In genomic region chr14:38431156-38431555, GRCh38 we compare ENCODE assay signal across 23 cellular contexts.
DNase-seq lines count a peak whose midpoint lies in the region; ATAC-seq, FAIRE-seq and TF ChIP-seq lines count a peak whose summit lies in the region.
"Had no signal": no experiment of that assay in that cellular context is flagged by ENCODE, and none has a peak within 500 bp of the region (broad histone marks: within the 10 kb centered on the region; RNA-seq: fewer than 3 reads in every experiment).

No MANE protein-coding gene starts in this region.

- CTCF ChIA-PET in GM12878 (lab: Yijun Ruan, JAX), result interaction anchor here (0.6 to 1.1 kb wide), 2 partner anchors 13 to 383 kb away, joined by 3 read pairs; no protein-coding TSS in a partner anchor
- CTCF ChIA-PET in HepG2 (lab: Yijun Ruan, JAX; ENCODE audit: low intra/inter-chr PET ratio, low total read pairs), result no interaction called here

- FAIRE-seq in GM12878 (lab: Jason Lieb, UNC) (no peak), HepG2 (lab: Jason Lieb, UNC) (no peak)
- FAIRE-seq: A204.1, D721Med, G401.6, GM12892, GM18507 had no signal

- SMC1A ChIA-PET in GM12878 (lab: Charles Lee; ENCODE audit: uncharacterized antibody, unreplicated experiment), result interaction anchor here (0.6 to 1.1 kb wide), 3 partner anchors 12 to 169 kb away, joined by 3 read pairs; no protein-coding TSS in a partner anchor

- TF ChIP-seq EP300 in GM12878 (IDR thresholded peaks at IDR 0.05; ENCODE audit: borderline replicate concordance in 1 of 2, control insufficient read depth in 1 of 2, low read depth in 2 of 2, low read length in 2 of 2) (no peak), HepG2 (IDR thresholded peaks at IDR 0.05; ENCODE audit: low read depth in 2 of 2, low read length in 2 of 2) (no peak), HepG2 (CRISPR knock-in tag; IDR thresholded peaks at IDR 0.05; ENCODE audit: borderline replicate concordance) (no peak)

- H3K79me2 ChIP-seq in GM12878 (ENCODE audit: control insufficient read depth, insufficient read depth, low read length) (no peaks in the 10 kb centered on the region), HepG2 (ENCODE audit: insufficient read depth, low read length) (no peaks in the 10 kb centered on the region)

- RAD21 ChIA-PET in GM12878 (lab: Charles Lee; ENCODE audit: unreplicated experiment), result no interaction called here

- BruUV-seq in GM12878 (replicated peaks; lab: Mats Ljungman, UMichigan) (no TSS peak), HepG2 (replicated peaks; lab: Mats Ljungman, UMichigan) (no TSS peak)

- 25% methylated on average over 4 of the region's 4 CpGs for WGBS in GM12878 (ENCODE audit: insufficient coverage, insufficient replicate concordance, low lambda C conversion rate, missing lambda C conversion rate)
- 14% methylated on average over 4 of the region's 4 CpGs for WGBS in HepG2 (ENCODE audit: low lambda C conversion rate)
- 82 to 94% (median 88%) methylated on average over 4 of the region's 4 CpGs for WGBS in spleen, 5 donors

- intact Hi-C loops in GM12878 (cut with micrococcal nuclease; ENCODE audit: unreplicated experiment), result no loop called here
- intact Hi-C loops in HepG2 (cut with micrococcal nuclease; ENCODE audit: unreplicated experiment), result no loop called here
- intact Hi-C loops in spleen (cut with DNase I; ENCODE audit: low total_unique reads), result no loop called here

- no peak for TF ChIP-seq POLR2A in GM12878 (IDR thresholded peaks at IDR 0.05; ENCODE audit: low read depth, low read length)
- no peak for TF ChIP-seq POLR2A in HepG2 (IDR thresholded peaks at IDR 0.05; ENCODE audit: insufficient read depth in 1 of 2, low read depth in 2 of 2, low read length in 2 of 2)
- no peak for TF ChIP-seq POLR2A in spleen (IDR thresholded peaks at IDR 0.05)

- H4K20me1 ChIP-seq in GM12878 (ENCODE audit: control insufficient read depth, insufficient read depth) (no peaks in the 10 kb centered on the region), HepG2 (ENCODE audit: insufficient read depth, low read length) (no peaks in the 10 kb centered on the region)
- H4K20me1 ChIP-seq: BLaER1 had no signal

- peak; percentile 64 for DNase-seq in LNCaP clone FGC (ENCODE audit: low read depth)
- DNase-seq in GM12878 (ENCODE audit: low read depth, low spot score), result no peak
- no peak for DNase-seq in HepG2 (ENCODE audit: low spot score)
- DNase-seq in spleen, result no peak
- DNase-seq in germinal center (ENCODE audit: low spot score), result no peak
- DNase-seq: 8988T; ACHN; BE2C; C1 segment of cervical spinal cord; Caco-2; Calu3; CD4-positive, alpha-beta T cell; CD8-positive, alpha-beta T cell; DMS79 treated with DMSO at 0.1 percent for 48 hours; GF-D8 had no signal

- ATAC-seq in GM12878 (no peak), HepG2 (peak; percentile 42; the same call in 2 of the 3 replicates), GM21390 (IDR thresholded peaks at IDR 0.05; ENCODE audit: unreplicated experiment) (no peak)
- ATAC-seq: CD8-positive, alpha-beta T cell had no signal

- in situ Hi-C loops in GM12878 (cut with MboI), result no loop called here
- in situ Hi-C loops in HepG2 (cut with HindIII; ENCODE audit: extremely low pct_ligation_motif_present, low pct_unique_long_range_greater_than_20kb), result no loop called here

- H3K4me3 ChIP-seq in LNCaP clone FGC (ENCODE audit: low read depth, low read length), result no peak overlapping the region
- H3K4me3 ChIP-seq in GM12878, result no peak overlapping the region
- no peak overlapping the region for H3K4me3 ChIP-seq in HepG2 (replicated peaks in 1 of 3; ENCODE audit: insufficient read depth in 1 of 3, low read depth in 2 of 3, low read length in 3 of 3)
- H3K4me3 ChIP-seq in spleen, result no peak overlapping the region
- H3K4me3 ChIP-seq: BLaER1 had no signal

- H3K27me3 ChIP-seq in GM12878 (replicated peaks in 1 of 2; ENCODE audit: control insufficient read depth in 2 of 2, insufficient read depth in 2 of 2, low read length in 1 of 2) (no peaks in the 10 kb centered on the region), HepG2 (ENCODE audit: control insufficient read depth in 1 of 2, insufficient read depth in 2 of 2, low read length in 2 of 2) (no peaks in the 10 kb centered on the region), spleen (replicated peaks in 1 of 7) (no peaks in the 10 kb centered on the region)
- H3K27me3 ChIP-seq: BE2C, BLaER1 had no signal

- H3K4me1 ChIP-seq in GM12878 (ENCODE audit: control insufficient read depth, insufficient read depth, low read length) (no peaks in the 10 kb centered on the region), HepG2 (ENCODE audit: insufficient read depth, low read length) (no peaks in the 10 kb centered on the region), spleen (no peaks in the 10 kb centered on the region)
- H3K4me1 ChIP-seq: BE2C, BLaER1, Caco-2 had no signal

- H3K9ac ChIP-seq in GM12878 (ENCODE audit: control insufficient read depth, insufficient read depth, low read length) (no peak overlapping the region), HepG2 (ENCODE audit: insufficient read depth, low read depth, low read length) (no peak overlapping the region)
- H3K9ac ChIP-seq: BLaER1 had no signal

- TF ChIP-seq RAD21 in GM12878 (IDR thresholded peaks at IDR 0.05; ENCODE audit: insufficient read depth, low read depth, low read length), result no peak
- no peak for TF ChIP-seq RAD21 in HepG2 (CRISPR knock-in tag; IDR thresholded peaks at IDR 0.05)

- no peaks in the 10 kb centered on the region for H3K36me3 ChIP-seq in GM12878 (ENCODE audit: control insufficient read depth in 2 of 2, insufficient read depth in 2 of 2, low read length in 1 of 2)
- H3K36me3 ChIP-seq in HepG2 (replicated peaks in 1 of 2; ENCODE audit: control insufficient read depth in 1 of 2, insufficient read depth in 2 of 2, low read length in 2 of 2), result no peaks in the 10 kb centered on the region
- no peaks in the 10 kb centered on the region for H3K36me3 ChIP-seq in spleen
- H3K36me3 ChIP-seq: BE2C, BLaER1 had no signal

- H3K27ac ChIP-seq in 22Rv1, result peak overlapping the region; percentile 65
- H3K27ac ChIP-seq in GM12878 (ENCODE audit: control insufficient read depth, insufficient read depth), result no peak overlapping the region
- H3K27ac ChIP-seq in HepG2 (ENCODE audit: extremely low read length, insufficient read depth, low read length), result no peak overlapping the region
- H3K27ac ChIP-seq in spleen, result no peak overlapping the region
- H3K27ac ChIP-seq: BLaER1 had no signal

- TF ChIP-seq CTCF in 22Rv1 (IDR thresholded peaks at IDR 0.05) (no peak), LNCaP clone FGC (IDR thresholded peaks at IDR 0.05; ENCODE audit: control insufficient read depth, extremely low read depth, insufficient read depth) (no peak), GM12878 (IDR thresholded peaks at IDR 0.05 in 2 of 3, conservative IDR thresholded peaks at IDR 0.05 in 1 of 3; ENCODE audit: control insufficient read depth in 2 of 3, extremely low read depth in 1 of 3, insufficient read depth in 1 of 3, low read depth in 3 of 3, low read length in 3 of 3) (no peak), HepG2 (CRISPR knock-in tag; IDR thresholded peaks at IDR 0.05) (no peak), spleen (IDR thresholded peaks at IDR 0.05 in 8 of 11, conservative IDR thresholded peaks at IDR 0.05 in 3 of 11) (no peak)

- H3K4me2 ChIP-seq in GM12878 (ENCODE audit: control insufficient read depth, insufficient read depth), result no peak overlapping the region
- no peak overlapping the region for H3K4me2 ChIP-seq in HepG2 (ENCODE audit: low read depth, low read length)
- H3K4me2 ChIP-seq: BLaER1 had no signal

- POLR2A ChIA-PET in GM12878 (lab: Charles Lee) (no interaction called here), HepG2 (lab: Yijun Ruan, JAX) (no interaction called here)

- no peak overlapping the region for H2AFZ ChIP-seq in GM12878 (ENCODE audit: control insufficient read depth, low read depth, low read length)
- H2AFZ ChIP-seq in HepG2 (ENCODE audit: low read length), result no peak overlapping the region

- no peaks in the 10 kb centered on the region for H3K9me3 ChIP-seq in GM12878 (replicated peaks; ENCODE audit: control insufficient read depth, insufficient read depth, low read length)
- no peaks in the 10 kb centered on the region for H3K9me3 ChIP-seq in HepG2 (ENCODE audit: low read length)
- H3K9me3 ChIP-seq in spleen, result no peaks in the 10 kb centered on the region
- H3K9me3 ChIP-seq: BE2C, BLaER1, Caco-2 had no signal

TF ChIP-seq in GM12878, 131 proteins besides CTCF, POLR2A, EP300 and RAD21:
- no peak for TF ChIP-seq KAT2A (conservative IDR thresholded peaks at IDR 0.05; ENCODE audit: control insufficient read depth, low read depth, low read length)
- no peak for TF ChIP-seq EED (IDR thresholded peaks at IDR 0.05; ENCODE audit: low read depth)
- TF ChIP-seq TARDBP (IDR thresholded peaks at IDR 0.05; ENCODE audit: borderline replicate concordance), result no peak
- peak; percentile 32; the same call in 1 of the 2 replicates for TF ChIP-seq FOXK2 (IDR thresholded peaks at IDR 0.05)
- no peak for TF ChIP-seq FOS (IDR thresholded peaks at IDR 0.05; ENCODE audit: borderline replicate concordance, extremely low read depth, insufficient read length)
- TF ChIP-seq TCF12 (IDR thresholded peaks at IDR 0.05; ENCODE audit: low read depth, low read length), result no peak
- no peak for TF ChIP-seq HDAC6 (IDR thresholded peaks at IDR 0.05; ENCODE audit: unreplicated experiment)
- TF ChIP-seq ZNF384 (IDR thresholded peaks at IDR 0.05; ENCODE audit: borderline replicate concordance, low read depth, low read length), result no peak
TF ChIP-seq in GM12878: peak in this region for 1.

TF ChIP-seq in HepG2, 621 proteins besides CTCF, POLR2A, EP300 and RAD21 (continues in another document):
- no peak for TF ChIP-seq MTF2 (CRISPR knock-in tag; IDR thresholded peaks at IDR 0.05; ENCODE audit: borderline replicate concordance)
- TF ChIP-seq ZNF12 (CRISPR knock-in tag; IDR thresholded peaks at IDR 0.05), result no peak
- TF ChIP-seq, protein P1, sequence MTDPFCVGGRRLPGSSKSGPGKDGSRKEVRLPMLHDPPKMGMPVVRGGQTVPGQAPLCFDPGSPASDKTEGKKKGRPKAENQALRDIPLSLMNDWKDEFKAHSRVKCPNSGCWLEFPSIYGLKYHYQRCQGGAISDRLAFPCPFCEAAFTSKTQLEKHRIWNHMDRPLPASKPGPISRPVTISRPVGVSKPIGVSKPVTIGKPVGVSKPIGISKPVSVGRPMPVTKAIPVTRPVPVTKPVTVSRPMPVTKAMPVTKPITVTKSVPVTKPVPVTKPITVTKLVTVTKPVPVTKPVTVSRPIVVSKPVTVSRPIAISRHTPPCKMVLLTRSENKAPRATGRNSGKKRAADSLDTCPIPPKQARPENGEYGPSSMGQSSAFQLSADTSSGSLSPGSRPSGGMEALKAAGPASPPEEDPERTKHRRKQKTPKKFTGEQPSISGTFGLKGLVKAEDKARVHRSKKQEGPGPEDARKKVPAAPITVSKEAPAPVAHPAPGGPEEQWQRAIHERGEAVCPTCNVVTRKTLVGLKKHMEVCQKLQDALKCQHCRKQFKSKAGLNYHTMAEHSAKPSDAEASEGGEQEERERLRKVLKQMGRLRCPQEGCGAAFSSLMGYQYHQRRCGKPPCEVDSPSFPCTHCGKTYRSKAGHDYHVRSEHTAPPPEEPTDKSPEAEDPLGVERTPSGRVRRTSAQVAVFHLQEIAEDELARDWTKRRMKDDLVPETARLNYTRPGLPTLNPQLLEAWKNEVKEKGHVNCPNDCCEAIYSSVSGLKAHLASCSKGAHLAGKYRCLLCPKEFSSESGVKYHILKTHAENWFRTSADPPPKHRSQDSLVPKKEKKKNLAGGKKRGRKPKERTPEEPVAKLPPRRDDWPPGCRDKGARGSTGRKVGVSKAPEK (CRISPR knock-in tag; IDR thresholded peaks at IDR 0.05; ENCODE audit: borderline replicate concordance), result no peak
